In the genomic region with DNA sequence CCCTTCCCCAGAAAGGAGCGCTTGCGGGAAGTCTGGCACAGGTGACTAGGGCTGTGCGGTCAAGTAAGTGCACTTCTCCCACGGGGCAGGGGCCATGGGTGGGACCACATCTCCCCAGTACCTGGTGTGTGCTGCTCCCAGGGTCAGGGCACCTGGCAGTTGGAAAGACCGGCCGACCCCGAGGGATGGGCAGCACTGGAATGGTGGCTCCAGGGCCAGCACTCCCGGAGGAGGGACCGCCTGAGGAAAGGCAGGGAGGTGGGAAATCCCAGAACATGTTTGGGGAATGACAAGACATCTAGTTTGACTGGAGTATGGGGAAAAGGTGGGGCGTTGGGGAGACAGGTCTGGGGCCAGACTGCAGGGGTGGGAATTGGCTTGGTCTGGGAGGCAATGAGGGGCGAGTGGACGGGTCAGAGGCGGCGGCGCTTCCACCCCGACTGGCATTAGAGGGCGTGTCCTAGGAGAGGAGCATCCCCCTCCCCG, we compare ENCODE assay signal across 9 cellular contexts. TPM values are rescaled to one million over a fixed set of nuclear protein-coding genes. Genes with fewer than 3 reads are reported as not detected.
DNase-seq lines count a peak whose midpoint lies in the region; ATAC-seq, FAIRE-seq and TF ChIP-seq lines count a peak whose summit lies in the region.
"Had no signal": no experiment of that assay in that cellular context is flagged by ENCODE, and none has a peak within 500 bp of the region (broad histone marks: within the 10 kb centered on the region; RNA-seq: fewer than 3 reads in every experiment).

No MANE protein-coding gene starts in this region.

- no peak for ATAC-seq in thoracic aorta (ENCODE audit: insufficient number of reproducible peaks, low FRiP score, low read depth)
- ATAC-seq in HG03565 (IDR thresholded peaks at IDR 0.05; ENCODE audit: unreplicated experiment): no peak

- intact Hi-C loops in activated CD4-positive, alpha-beta T cell treated with anti-CD3 and anti-CD28 coated beads, Interleukin-2, amount 10 ng/mL, durations not matched to agents 24 days and 14 days (cut with micrococcal nuclease): loop anchor here (1.0 to 5.0 kb wide), 6 partner anchors 15 to 266 kb away; partner anchors contain the start of genes CLTA, GNE and RNF38
- intact Hi-C loops in lower leg skin (cut with DNase I; ENCODE audit: low total_unique reads): no loop called here

- no peaks in the 10 kb centered on the region for H3K27me3 ChIP-seq in thoracic aorta (replicated peaks; ENCODE audit: insufficient read depth)

- peak overlapping the region; percentile 77 for H3K27ac Mint-ChIP-seq in activated CD4-positive, alpha-beta T cell treated with anti-CD3 and anti-CD28 coated beads, Interleukin-2, amount 10 ng/mL, durations not matched to agents 24 days and 14 days

- H3K4me1 Mint-ChIP-seq in activated CD4-positive, alpha-beta T cell treated with anti-CD3 and anti-CD28 coated beads, Interleukin-2, amount 10 ng/mL, durations not matched to agents 24 days and 14 days: peaks cover 41% of the 10 kb centered on the region

- peaks cover 3% of the 10 kb centered on the region for H3K36me3 Mint-ChIP-seq in activated CD4-positive, alpha-beta T cell treated with anti-CD3 and anti-CD28 coated beads, Interleukin-2, amount 10 ng/mL, durations not matched to agents 24 days and 14 days (ENCODE audit: low read depth)

- TF ChIP-seq CTCF in astrocyte of the cerebellum (IDR thresholded peaks at IDR 0.05; ENCODE audit: low read depth, low read length, missing control alignments) (no peak), lower leg skin (IDR thresholded peaks at IDR 0.05) (no peak), thoracic aorta (IDR thresholded peaks at IDR 0.05) (no peak)

- no peak for FAIRE-seq in frontal cortex (lab: Jason Lieb, UNC)
- FAIRE-seq: endometrium had no signal

- no peaks in the 10 kb centered on the region for H3K36me3 ChIP-seq in thoracic aorta

- H3K4me3 ChIP-seq in astrocyte of the cerebellum (ENCODE audit: low read depth, low read length) (peak overlapping the region; percentile 57), lower leg skin (ENCODE audit: low read depth, poor library complexity, severe bottlenecking) (peak overlapping the region; percentile 60), thoracic aorta (peak overlapping the region; percentile 72)

- in situ Hi-C loops in astrocyte of the cerebellum (cut with HindIII; ENCODE audit: low sequenced_read_pairs): no loop called here

- peaks cover 13 to 42% of the 10 kb centered on the region in 2 donors for H3K4me1 ChIP-seq in thoracic aorta (ENCODE audit: control insufficient read depth in 1 of 2, low read depth in 2 of 2)

- TF ChIP-seq POLR2A in lower leg skin (IDR thresholded peaks at IDR 0.05): no peak

- no peak for DNase-seq in activated CD4-positive, alpha-beta T cell treated with anti-CD3 and anti-CD28 coated beads, Interleukin-2, amount 10 ng/mL, durations not matched to agents 24 days and 14 days
- DNase-seq in activated CD4-positive, alpha-beta T cell treated with anti-CD3 and anti-CD28 coated beads, Interleukin-2, amount 50 U/mL, for 48 hours: no peak
- DNase-seq in astrocyte of the cerebellum (ENCODE audit: low read depth) (no peak), lower leg skin (ENCODE audit: low spot score in 2 of 2) (peak in 1 of 2 donors; percentile 90), thoracic aorta (ENCODE audit: low spot score) (no peak), frontal cortex (ENCODE audit: low spot score in 2 of 2) (no peak), dedifferentiated amniotic fluid mesenchymal stem cell (ENCODE audit: extremely low spot score) (no peak)

- no peaks in the 10 kb centered on the region for H3K9me3 Mint-ChIP-seq in activated CD4-positive, alpha-beta T cell treated with anti-CD3 and anti-CD28 coated beads, Interleukin-2, amount 10 ng/mL, durations not matched to agents 24 days and 14 days

- 14 to 16% methylated on average over 18 of the region's 18 CpGs for WGBS in lower leg skin, 2 donors

- peaks cover 19% of the 10 kb centered on the region for H3K27me3 Mint-ChIP-seq in activated CD4-positive, alpha-beta T cell treated with anti-CD3 and anti-CD28 coated beads, Interleukin-2, amount 10 ng/mL, durations not matched to agents 24 days and 14 days

- H3K9me3 ChIP-seq in thoracic aorta: no peaks in the 10 kb centered on the region

- H3K4me3 Mint-ChIP-seq in activated CD4-positive, alpha-beta T cell treated with anti-CD3 and anti-CD28 coated beads, Interleukin-2, amount 10 ng/mL, durations not matched to agents 24 days and 14 days: peak overlapping the region; percentile 88

- H3K27ac ChIP-seq in thoracic aorta: peak overlapping the region in 1 of 2 donors; percentile 39

RNA-seq across cellular contexts. Expression of gene GLIPR2, which starts 0.7 kb away (rescaled TPM):
- 25.5 and 25.7 TPM in 2 replicates for total RNA-seq in activated CD4-positive, alpha-beta T cell treated with anti-CD3 and anti-CD28 coated beads, Interleukin-2, amount 10 ng/mL, durations not matched to agents 24 days and 14 days
- total RNA-seq in lower leg skin (10 to 100 TPM in 1 of 4 donors, 1 to 10 TPM in 3; 5.2 to 10.1 (median 6.5) TPM), thoracic aorta (10 to 100 TPM; 47.0 to 52.1 TPM), frontal cortex (8.6 TPM)

RNA-seq across cellular contexts. Expression of gene CCIN, which starts 33.4 kb away (rescaled TPM):
- total RNA-seq in activated CD4-positive, alpha-beta T cell treated with anti-CD3 and anti-CD28 coated beads, Interleukin-2, amount 10 ng/mL, durations not matched to agents 24 days and 14 days: not detected in 2 replicates
- not detected for total RNA-seq in lower leg skin
- total RNA-seq in thoracic aorta: 1 to 10 TPM; 1.6 to 2.3 TPM
- total RNA-seq in frontal cortex: not detected

RNA-seq across cellular contexts. Expression of gene CLTA, which starts 54.9 kb away (rescaled TPM):
- 173 and 177 TPM in 2 replicates for total RNA-seq in activated CD4-positive, alpha-beta T cell treated with anti-CD3 and anti-CD28 coated beads, Interleukin-2, amount 10 ng/mL, durations not matched to agents 24 days and 14 days
- total RNA-seq in lower leg skin (100 to 1,000 TPM; 162 to 240 (median 213) TPM), thoracic aorta (100 to 1,000 TPM; 127 to 145 TPM), frontal cortex (152 TPM)
